18 cellular contexts compared by ENCODE assay signal in genomic region chr5:16740476-16740875, GRCh38.
A peak's percentile ranks its signal among the peaks of the same experiment; 100 is the strongest.
DNase-seq lines count a peak whose midpoint lies in the region; ATAC-seq and TF ChIP-seq lines count a peak whose summit lies in the region.
"Had no signal": no experiment of that assay in that cellular context is flagged by ENCODE, and none has a peak within 500 bp of the region (broad histone marks: within the 10 kb centered on the region; RNA-seq: fewer than 3 reads in every experiment).

No MANE protein-coding gene starts in this region.

- no peak for TF ChIP-seq CTCF in type B pancreatic cell (conservative IDR thresholded peaks at IDR 0.05)

- H3K27me3 Mint-ChIP-seq in type B pancreatic cell = no peaks in the 10 kb centered on the region
- H3K27me3 Mint-ChIP-seq in stimulated activated naive CD8-positive, alpha-beta T cell treated with anti-CD3 and anti-CD28 coated beads, Interleukin-15, amount 100 ng/mL, for 72 hours = peaks cover 18% of the 10 kb centered on the region

- H3K4me1 ChIP-seq in right cardiac atrium (ENCODE audit: control insufficient read depth, insufficient read depth, low read length) (peaks cover 2% of the 10 kb centered on the region), mesendoderm (ENCODE audit: control insufficient read depth, low read depth, low read length) (peaks cover 17% of the 10 kb centered on the region)

- no peak overlapping the region for H4K5ac ChIP-seq in mesendoderm (ENCODE audit: low read length)

- peak overlapping the region; percentile 57 for H3K56ac ChIP-seq in mesendoderm (ENCODE audit: low read length)

- H3K79me2 ChIP-seq in mesendoderm (ENCODE audit: control insufficient read depth, insufficient read depth, low read length) = no peaks in the 10 kb centered on the region

- no peaks in the 10 kb centered on the region for H3K9me3 ChIP-seq in right cardiac atrium (ENCODE audit: control insufficient read depth, low read length)
- H3K9me3 ChIP-seq: breast epithelium, SJSA1 had no signal

- intact Hi-C loops in right cardiac atrium (cut with DNase I) = no loop called here
- intact Hi-C loops in Right ventricle myocardium inferior (cut with DNase I) = no loop called here

- peaks cover 8% of the 10 kb centered on the region for H3K36me3 Mint-ChIP-seq in type B pancreatic cell
- H3K36me3 Mint-ChIP-seq: activated naive CD4-positive, alpha-beta T cell treated with anti-CD3 and anti-CD28 coated beads, Interleukin-2, amount 50 U/mL, for 24 hours; CD8-positive, alpha-beta memory T cell had no signal

- no peak overlapping the region for H3K4ac ChIP-seq in mesendoderm (ENCODE audit: low read depth, low read length)

- H3K9ac ChIP-seq in mesendoderm (ENCODE audit: low read length) = peak overlapping the region; percentile 35

- no peak for DNase-seq in right cardiac atrium
- no peak for DNase-seq in Right ventricle myocardium inferior (ENCODE audit: missing footprints)
- peak; percentile 53 for DNase-seq in ecto neural progenitor cell (ENCODE audit: low spot score)
- DNase-seq in mesendoderm = no peak
- no peak for DNase-seq in type B pancreatic cell (ENCODE audit: extremely low spot score, unreplicated experiment)
- no peak for DNase-seq in NCI-H2081 treated with DMSO at 0.1 percent for 48 hours (lab: John Stamatoyannopoulos, UW)
- DNase-seq in stimulated activated naive CD8-positive, alpha-beta T cell treated with anti-CD3 and anti-CD28 coated beads, Interleukin-15, amount 100 ng/mL, for 72 hours = no peak
- no peak for DNase-seq in COR-L47 (lab: John Stamatoyannopoulos, UW)
- DNase-seq: activated CD4-positive, alpha-beta T cell treated with anti-CD3 and anti-CD28 coated beads for 36 hours; CD8-positive, alpha-beta memory T cell; effector memory CD8-positive, alpha-beta T cell; EL; HCEC 1CT; T-helper 9 cell had no signal

- no peaks in the 10 kb centered on the region for H3K79me1 ChIP-seq in mesendoderm (ENCODE audit: low read length)

- no peaks in the 10 kb centered on the region for H3K9me3 Mint-ChIP-seq in type B pancreatic cell
- H3K9me3 Mint-ChIP-seq in stimulated activated naive CD8-positive, alpha-beta T cell treated with anti-CD3 and anti-CD28 coated beads, Interleukin-15, amount 100 ng/mL, for 72 hours = no peaks in the 10 kb centered on the region
- H3K9me3 Mint-ChIP-seq: activated naive CD4-positive, alpha-beta T cell treated with anti-CD3 and anti-CD28 coated beads, Interleukin-2, amount 50 U/mL, for 24 hours; effector memory CD8-positive, alpha-beta T cell; stimulated activated naive CD8-positive, alpha-beta T cell treated with anti-CD3 and anti-CD28 coated beads, Interleukin-15, Interleukin-2, amounts not matched to agents 100 ng/mL and 50 ng/mL, for 24 hours had no signal

- H3K4me1 Mint-ChIP-seq in type B pancreatic cell (ENCODE audit: unreplicated experiment) = peaks cover 48% of the 10 kb centered on the region
- H3K4me1 Mint-ChIP-seq in stimulated activated naive CD8-positive, alpha-beta T cell treated with anti-CD3 and anti-CD28 coated beads, Interleukin-15, amount 100 ng/mL, for 72 hours = no peaks in the 10 kb centered on the region
- H3K4me1 Mint-ChIP-seq: activated naive CD4-positive, alpha-beta T cell treated with anti-CD3 and anti-CD28 coated beads, Interleukin-2, amount 50 U/mL, for 24 hours; CD8-positive, alpha-beta memory T cell had no signal

- no peak for ATAC-seq in right cardiac atrium
- no peak for ATAC-seq in Right ventricle myocardium inferior
- ATAC-seq in stimulated activated naive CD8-positive, alpha-beta T cell treated with anti-CD3 and anti-CD28 coated beads, Interleukin-15, amount 100 ng/mL, for 72 hours = no peak
- ATAC-seq: activated CD4-positive, alpha-beta T cell treated with anti-CD3 and anti-CD28 coated beads for 36 hours; effector memory CD8-positive, alpha-beta T cell had no signal

- H4K8ac ChIP-seq in mesendoderm (ENCODE audit: low read depth, low read length) = no peak overlapping the region

- peak overlapping the region; percentile 28 for H3K4me2 ChIP-seq in mesendoderm (ENCODE audit: low read length)

- H2BK120ac ChIP-seq in mesendoderm (ENCODE audit: low read depth, low read length) = no peak overlapping the region

- H3K23ac ChIP-seq in mesendoderm (ENCODE audit: low read length) = no peak overlapping the region

- 29% methylated on average over 11 of the region's 11 CpGs for WGBS in right cardiac atrium
- no CpG with 5 or more reads among the region's 11 CpGs for WGBS in mesendoderm (ENCODE audit: extremely low coverage, insufficient coverage, low lambda C conversion rate)

- no peak overlapping the region for H2BK15ac ChIP-seq in mesendoderm (replicated peaks; ENCODE audit: low read depth)

- H3K27ac ChIP-seq in right cardiac atrium (ENCODE audit: low read length) (no peak overlapping the region), mesendoderm (ENCODE audit: low read depth, low read length) (no peak overlapping the region)
- H3K27ac ChIP-seq: breast epithelium, SJSA1 had no signal

- H3K27ac Mint-ChIP-seq in type B pancreatic cell = peak overlapping the region; percentile 27
- H3K27ac Mint-ChIP-seq in stimulated activated naive CD8-positive, alpha-beta T cell treated with anti-CD3 and anti-CD28 coated beads, Interleukin-15, amount 100 ng/mL, for 72 hours = no peak overlapping the region
- H3K27ac Mint-ChIP-seq: activated CD4-positive, alpha-beta T cell treated with anti-CD3 and anti-CD28 coated beads for 36 hours; activated naive CD4-positive, alpha-beta T cell treated with anti-CD3 and anti-CD28 coated beads, Interleukin-2, amount 50 U/mL, for 24 hours; CD8-positive, alpha-beta memory T cell; effector memory CD8-positive, alpha-beta T cell; stimulated activated naive CD8-positive, alpha-beta T cell treated with anti-CD3 and anti-CD28 coated beads, Interleukin-15, Interleukin-2, amounts not matched to agents 100 ng/mL and 50 ng/mL, for 24 hours had no signal

- H3K4me3 Mint-ChIP-seq in type B pancreatic cell = peak overlapping the region; percentile 65
- H3K4me3 Mint-ChIP-seq in stimulated activated naive CD8-positive, alpha-beta T cell treated with anti-CD3 and anti-CD28 coated beads, Interleukin-15, amount 100 ng/mL, for 72 hours = no peak overlapping the region
- H3K4me3 Mint-ChIP-seq: activated CD4-positive, alpha-beta T cell treated with anti-CD3 and anti-CD28 coated beads for 36 hours; activated naive CD4-positive, alpha-beta T cell treated with anti-CD3 and anti-CD28 coated beads, Interleukin-2, amount 50 U/mL, for 24 hours; CD8-positive, alpha-beta memory T cell; effector memory CD8-positive, alpha-beta T cell; stimulated activated naive CD8-positive, alpha-beta T cell treated with anti-CD3 and anti-CD28 coated beads, Interleukin-15, Interleukin-2, amounts not matched to agents 100 ng/mL and 50 ng/mL, for 24 hours had no signal

- H3K18ac ChIP-seq in mesendoderm (ENCODE audit: low read length) = peak overlapping the region; percentile 25

- H3K27me3 ChIP-seq in right cardiac atrium (ENCODE audit: control insufficient read depth, insufficient read depth) = no peaks in the 10 kb centered on the region
- H3K27me3 ChIP-seq in mesendoderm (ENCODE audit: insufficient read depth, low read length, poor library complexity) = no peaks in the 10 kb centered on the region
- H3K27me3 ChIP-seq: breast epithelium, SJSA1 had no signal

- no peak overlapping the region for H2AK5ac ChIP-seq in mesendoderm (ENCODE audit: low read length)

- H2BK5ac ChIP-seq in mesendoderm (ENCODE audit: low read length) = no peak overlapping the region

- H3K36me3 ChIP-seq in mesendoderm (ENCODE audit: control insufficient read depth, insufficient read depth, low read length) = no peaks in the 10 kb centered on the region
- H3K36me3 ChIP-seq: breast epithelium had no signal

- H3K4me3 ChIP-seq in right cardiac atrium (ENCODE audit: low read length) (peak overlapping the region; percentile 35), mesendoderm (ENCODE audit: low read length) (no peak overlapping the region)
- H3K4me3 ChIP-seq: breast epithelium, SJSA1 had no signal
